In genomic region chr1:11728126-11728806, GRCh38 we compare ENCODE assay signal across 26 cellular contexts. TPM values are rescaled to one million over a fixed set of nuclear protein-coding genes. Genes with fewer than 3 reads are reported as not detected.
A peak's percentile ranks its signal among the peaks of the same experiment; 100 is the strongest.
DNase-seq lines count a peak whose midpoint lies in the region; ATAC-seq, FAIRE-seq and TF ChIP-seq lines count a peak whose summit lies in the region.
"Had no signal": no experiment of that assay in that cellular context is flagged by ENCODE, and none has a peak within 500 bp of the region (broad histone marks: within the 10 kb centered on the region; RNA-seq: fewer than 3 reads in every experiment).

No MANE protein-coding gene starts in this region.

- peak; percentile 26 for FAIRE-seq in HTR-8/SVneo (lab: Jason Lieb, UNC)
- FAIRE-seq: G401.6 had no signal

- TF ChIP-seq CTCF in CD4-positive, alpha-beta T cell (IDR thresholded peaks at IDR 0.05) = no peak
- no peak for TF ChIP-seq CTCF in nephron progenitor cell (IDR thresholded peaks at IDR 0.05)

- no peak for ATAC-seq in CD4-positive, alpha-beta T cell (ENCODE audit: poor library complexity)
- ATAC-seq in activated T-helper 17 cell treated with anti-CD3 and anti-CD28 coated beads, Interleukin-2, amount 50 U/mL, for 72 hours (replicated peaks) = peak; percentile 16
- ATAC-seq in GM21390 (IDR thresholded peaks at IDR 0.05; ENCODE audit: unreplicated experiment) = no peak
- ATAC-seq: GM23338, Right ventricle myocardium inferior had no signal

- H3K27me3 ChIP-seq in CD4-positive, alpha-beta T cell (ENCODE audit: control insufficient read depth, insufficient read depth, low read length) = no peaks in the 10 kb centered on the region
- H3K27me3 ChIP-seq: BE2C, SJSA1 had no signal

- H3K4me3 Mint-ChIP-seq in CD4-positive, alpha-beta T cell = peak overlapping the region; percentile 60
- H3K4me3 Mint-ChIP-seq in activated T-helper 17 cell treated with anti-CD3 and anti-CD28 coated beads, Interleukin-2, amount 50 U/mL, for 72 hours = no peak overlapping the region
- H3K4me3 Mint-ChIP-seq in nephron progenitor cell = no peak overlapping the region
- H3K4me3 Mint-ChIP-seq: GM23338 had no signal

- no peaks in the 10 kb centered on the region for H3K9me3 ChIP-seq in CD4-positive, alpha-beta T cell (ENCODE audit: control insufficient read depth, low read length)
- H3K9me3 ChIP-seq: BE2C, SJSA1 had no signal

- no peak overlapping the region for H3K27ac Mint-ChIP-seq in CD4-positive, alpha-beta T cell
- H3K27ac Mint-ChIP-seq in activated T-helper 17 cell treated with anti-CD3 and anti-CD28 coated beads, Interleukin-2, amount 50 U/mL, for 72 hours = no peak overlapping the region
- H3K27ac Mint-ChIP-seq in nephron progenitor cell = no peak overlapping the region
- H3K27ac Mint-ChIP-seq: CD8-positive, alpha-beta memory T cell; GM23338 had no signal

- no peak overlapping the region for H3K27ac ChIP-seq in CD4-positive, alpha-beta T cell (ENCODE audit: low read depth, low read length)
- H3K27ac ChIP-seq: SJSA1 had no signal

- no peaks in the 10 kb centered on the region for H3K36me3 Mint-ChIP-seq in CD4-positive, alpha-beta T cell (ENCODE audit: low read depth)
- H3K36me3 Mint-ChIP-seq in activated T-helper 17 cell treated with anti-CD3 and anti-CD28 coated beads, Interleukin-2, amount 50 U/mL, for 72 hours (ENCODE audit: low read depth) = no peaks in the 10 kb centered on the region
- H3K36me3 Mint-ChIP-seq in nephron progenitor cell (ENCODE audit: low read depth) = no peaks in the 10 kb centered on the region
- H3K36me3 Mint-ChIP-seq: CD8-positive, alpha-beta memory T cell had no signal

- intact Hi-C loops in CD4-positive, alpha-beta T cell (cut with DNase I, micrococcal nuclease) = no loop called here
- intact Hi-C loops in posterior vena cava (cut with DNase I) = no loop called here

- H3K27me3 Mint-ChIP-seq in CD4-positive, alpha-beta T cell = no peaks in the 10 kb centered on the region
- H3K27me3 Mint-ChIP-seq in activated T-helper 17 cell treated with anti-CD3 and anti-CD28 coated beads, Interleukin-2, amount 50 U/mL, for 72 hours = no peaks in the 10 kb centered on the region
- H3K27me3 Mint-ChIP-seq in nephron progenitor cell (ENCODE audit: low read depth, poor library complexity) = peaks cover 6% of the 10 kb centered on the region
- H3K27me3 Mint-ChIP-seq: CD8-positive, alpha-beta memory T cell had no signal

- POLR2A ChIA-PET in CD4-positive, alpha-beta T cell (lab: Charles Lee) = interaction anchor here (2.4 kb wide), 1 partner anchor 64 kb away, joined by 9 read pairs; the partner anchor contains the start of gene FBXO6

- CTCF ChIA-PET in CD4-positive, alpha-beta T cell (lab: Charles Lee) = no interaction called here

- H3K4me1 Mint-ChIP-seq in CD4-positive, alpha-beta T cell (ENCODE audit: low read depth) = peaks cover 51% of the 10 kb centered on the region
- H3K4me1 Mint-ChIP-seq in activated T-helper 17 cell treated with anti-CD3 and anti-CD28 coated beads, Interleukin-2, amount 50 U/mL, for 72 hours = peaks cover 16% of the 10 kb centered on the region
- peaks cover 56% of the 10 kb centered on the region for H3K4me1 Mint-ChIP-seq in nephron progenitor cell

- no peaks in the 10 kb centered on the region for H3K9me3 Mint-ChIP-seq in CD4-positive, alpha-beta T cell
- no peaks in the 10 kb centered on the region for H3K9me3 Mint-ChIP-seq in activated T-helper 17 cell treated with anti-CD3 and anti-CD28 coated beads, Interleukin-2, amount 50 U/mL, for 72 hours
- no peaks in the 10 kb centered on the region for H3K9me3 Mint-ChIP-seq in nephron progenitor cell
- H3K9me3 Mint-ChIP-seq: CD8-positive, alpha-beta memory T cell; GM23338 had no signal

- no peak for DNase-seq in CD4-positive, alpha-beta T cell
- DNase-seq in HTR-8/SVneo (ENCODE audit: insufficient read length, low spot score) (no peak), kidney tubule cell (ENCODE audit: low spot score) (peak; percentile 28), NOMO-1 treated with dmso at 0.1 percent for 144 hours (lab: John Stamatoyannopoulos, UW; ENCODE audit: unreplicated experiment) (no peak), nephron progenitor cell (no peak), posterior vena cava (ENCODE audit: low spot score) (no peak)
- DNase-seq: BE2C; Calu3; CD8-positive, alpha-beta memory T cell; DMS153; HCEC 1CT; MM.1S; NCI-H1092 treated with DMSO at 0.1 percent for 48 hours; NCI-H1436 treated with DMSO at 0.1 percent for 48 hours; NCI-H1930; NCI-H510A; NCI-H774; T-helper 1 cell had no signal

RNA-seq across cellular contexts. Expression of gene AGTRAP, which starts 7.7 kb away (rescaled TPM):
- 10 to 100 TPM; 21.3 to 21.8 TPM for total RNA-seq in CD4-positive, alpha-beta T cell
- 10 to 100 TPM in 1 of 2 donors, 1 to 10 TPM in 1; 7.5 to 14.3 TPM for total RNA-seq in activated T-helper 17 cell treated with anti-CD3 and anti-CD28 coated beads, Interleukin-2, amount 50 U/mL, for 72 hours
- total RNA-seq in posterior vena cava = 10 to 100 TPM; 35.1 to 39.1 TPM

RNA-seq across cellular contexts. Expression of gene C1orf167, which starts 33.7 kb away (rescaled TPM):
- total RNA-seq in CD4-positive, alpha-beta T cell = not detected
- not detected for total RNA-seq in activated T-helper 17 cell treated with anti-CD3 and anti-CD28 coated beads, Interleukin-2, amount 50 U/mL, for 72 hours
- 1 to 10 TPM; 2.1 to 2.3 TPM for total RNA-seq in posterior vena cava
- total RNA-seq: A673; Calu3; CD8-positive, alpha-beta memory T cell; LHCN-M2; SJSA1 had no signal

RNA-seq across cellular contexts. Expression of gene DRAXIN, which starts 36.8 kb away (rescaled TPM):
- total RNA-seq in CD4-positive, alpha-beta T cell = under 1 TPM; 0.05 to 0.08 TPM
- total RNA-seq in activated T-helper 17 cell treated with anti-CD3 and anti-CD28 coated beads, Interleukin-2, amount 50 U/mL, for 72 hours = under 1 TPM; 0.04 to 0.13 TPM
- total RNA-seq in posterior vena cava = under 1 TPM; 0.05 to 0.09 TPM
- total RNA-seq: Calu3, SJSA1 had no signal

RNA-seq across cellular contexts. Expression of gene MAD2L2, which starts 47.3 kb away (rescaled TPM):
- 10 to 100 TPM; 24.6 to 28.3 TPM for total RNA-seq in CD4-positive, alpha-beta T cell
- total RNA-seq in activated T-helper 17 cell treated with anti-CD3 and anti-CD28 coated beads, Interleukin-2, amount 50 U/mL, for 72 hours = 10 to 100 TPM; 63.1 to 63.3 TPM
- 10 to 100 TPM; 18.4 to 22.6 TPM for total RNA-seq in posterior vena cava
